1 cellular context compared by ENCODE assay signal in genomic region chr15:83283813-83284562, GRCh38.
TF ChIP-seq lines count a peak whose summit lies in the region.

No MANE protein-coding gene starts in this region.

TF ChIP-seq in GM23338, 12 proteins besides CTCF, POLR2A, EP300 and RAD21 (continued from another document):
- TF ChIP-seq, protein P1, sequence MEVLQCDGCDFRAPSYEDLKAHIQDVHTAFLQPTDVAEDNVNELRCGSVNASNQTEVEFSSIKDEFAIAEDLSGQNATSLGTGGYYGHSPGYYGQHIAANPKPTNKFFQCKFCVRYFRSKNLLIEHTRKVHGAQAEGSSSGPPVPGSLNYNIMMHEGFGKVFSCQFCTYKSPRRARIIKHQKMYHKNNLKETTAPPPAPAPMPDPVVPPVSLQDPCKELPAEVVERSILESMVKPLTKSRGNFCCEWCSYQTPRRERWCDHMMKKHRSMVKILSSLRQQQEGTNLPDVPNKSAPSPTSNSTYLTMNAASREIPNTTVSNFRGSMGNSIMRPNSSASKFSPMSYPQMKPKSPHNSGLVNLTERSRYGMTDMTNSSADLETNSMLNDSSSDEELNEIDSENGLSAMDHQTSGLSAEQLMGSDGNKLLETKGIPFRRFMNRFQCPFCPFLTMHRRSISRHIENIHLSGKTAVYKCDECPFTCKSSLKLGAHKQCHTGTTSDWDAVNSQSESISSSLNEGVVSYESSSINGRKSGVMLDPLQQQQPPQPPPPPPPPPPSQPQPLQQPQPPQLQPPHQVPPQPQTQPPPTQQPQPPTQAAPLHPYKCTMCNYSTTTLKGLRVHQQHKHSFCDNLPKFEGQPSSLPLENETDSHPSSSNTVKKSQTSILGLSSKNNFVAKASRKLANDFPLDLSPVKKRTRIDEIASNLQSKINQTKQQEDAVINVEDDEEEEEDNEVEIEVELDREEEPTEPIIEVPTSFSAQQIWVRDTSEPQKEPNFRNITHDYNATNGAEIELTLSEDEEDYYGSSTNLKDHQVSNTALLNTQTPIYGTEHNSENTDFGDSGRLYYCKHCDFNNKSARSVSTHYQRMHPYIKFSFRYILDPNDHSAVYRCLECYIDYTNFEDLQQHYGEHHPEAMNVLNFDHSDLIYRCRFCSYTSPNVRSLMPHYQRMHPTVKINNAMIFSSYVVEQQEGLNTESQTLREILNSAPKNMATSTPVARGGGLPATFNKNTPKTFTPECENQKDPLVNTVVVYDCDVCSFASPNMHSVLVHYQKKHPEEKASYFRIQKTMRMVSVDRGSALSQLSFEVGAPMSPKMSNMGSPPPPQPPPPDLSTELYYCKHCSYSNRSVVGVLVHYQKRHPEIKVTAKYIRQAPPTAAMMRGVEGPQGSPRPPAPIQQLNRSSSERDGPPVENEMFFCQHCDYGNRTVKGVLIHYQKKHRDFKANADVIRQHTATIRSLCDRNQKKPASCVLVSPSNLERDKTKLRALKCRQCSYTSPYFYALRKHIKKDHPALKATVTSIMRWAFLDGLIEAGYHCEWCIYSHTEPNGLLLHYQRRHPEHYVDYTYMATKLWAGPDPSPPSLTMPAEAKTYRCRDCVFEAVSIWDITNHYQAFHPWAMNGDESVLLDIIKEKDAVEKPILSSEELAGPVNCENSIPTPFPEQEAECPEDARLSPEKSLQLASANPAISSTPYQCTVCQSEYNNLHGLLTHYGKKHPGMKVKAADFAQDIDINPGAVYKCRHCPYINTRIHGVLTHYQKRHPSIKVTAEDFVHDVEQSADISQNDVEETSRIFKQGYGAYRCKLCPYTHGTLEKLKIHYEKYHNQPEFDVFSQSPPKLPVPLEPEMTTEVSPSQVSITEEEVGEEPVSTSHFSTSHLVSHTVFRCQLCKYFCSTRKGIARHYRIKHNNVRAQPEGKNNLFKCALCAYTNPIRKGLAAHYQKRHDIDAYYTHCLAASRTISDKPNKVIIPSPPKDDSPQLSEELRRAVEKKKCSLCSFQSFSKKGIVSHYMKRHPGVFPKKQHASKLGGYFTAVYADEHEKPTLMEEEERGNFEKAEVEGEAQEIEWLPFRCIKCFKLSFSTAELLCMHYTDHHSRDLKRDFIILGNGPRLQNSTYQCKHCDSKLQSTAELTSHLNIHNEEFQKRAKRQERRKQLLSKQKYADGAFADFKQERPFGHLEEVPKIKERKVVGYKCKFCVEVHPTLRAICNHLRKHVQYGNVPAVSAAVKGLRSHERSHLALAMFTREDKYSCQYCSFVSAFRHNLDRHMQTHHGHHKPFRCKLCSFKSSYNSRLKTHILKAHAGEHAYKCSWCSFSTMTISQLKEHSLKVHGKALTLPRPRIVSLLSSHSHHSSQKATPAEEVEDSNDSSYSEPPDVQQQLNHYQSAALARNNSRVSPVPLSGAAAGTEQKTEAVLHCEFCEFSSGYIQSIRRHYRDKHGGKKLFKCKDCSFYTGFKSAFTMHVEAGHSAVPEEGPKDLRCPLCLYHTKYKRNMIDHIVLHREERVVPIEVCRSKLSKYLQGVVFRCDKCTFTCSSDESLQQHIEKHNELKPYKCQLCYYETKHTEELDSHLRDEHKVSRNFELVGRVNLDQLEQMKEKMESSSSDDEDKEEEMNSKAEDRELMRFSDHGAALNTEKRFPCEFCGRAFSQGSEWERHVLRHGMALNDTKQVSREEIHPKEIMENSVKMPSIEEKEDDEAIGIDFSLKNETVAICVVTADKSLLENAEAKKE (CRISPR knock-in tag; IDR thresholded peaks at IDR 0.05): no peak
- TF ChIP-seq NANOG (IDR thresholded peaks at IDR 0.05; ENCODE audit: borderline replicate concordance) (no peak), REST (IDR thresholded peaks at IDR 0.05; ENCODE audit: unreplicated experiment) (no peak), STAT1 (IDR thresholded peaks at IDR 0.05; ENCODE audit: unreplicated experiment) (no peak), EZH2 (IDR thresholded peaks at IDR 0.05; ENCODE audit: low read depth, unreplicated experiment) (peak; percentile 97)
